Comparison of ENCODE assay signal across 24 cellular contexts in the genomic region with DNA sequence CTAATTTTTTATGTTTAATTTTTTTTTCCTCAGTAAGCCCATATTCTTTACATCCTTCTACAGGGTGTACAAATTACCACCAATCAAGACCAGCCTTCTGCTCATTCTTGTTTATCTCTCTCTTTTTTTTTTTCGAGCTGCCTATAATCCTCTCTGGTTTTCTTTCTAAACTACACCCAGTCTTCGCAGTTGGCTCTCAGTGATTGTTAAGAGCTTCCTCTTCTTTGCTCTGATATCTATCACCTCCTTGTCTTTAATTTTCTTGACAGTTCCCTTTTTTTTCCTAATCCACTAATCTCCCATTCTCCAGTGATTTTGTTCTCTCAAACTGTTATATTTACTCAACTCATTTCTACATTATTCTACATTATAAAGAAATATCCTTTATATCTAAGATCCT.
"Had no signal": no experiment of that assay in that cellular context is flagged by ENCODE, and none has a peak within 500 bp of the region (broad histone marks: within the 10 kb centered on the region; RNA-seq: fewer than 3 reads in every experiment).

No MANE protein-coding gene starts in this region.

- H3K4me1 Mint-ChIP-seq: naive B cell; neural progenitor cell; stimulated activated effector memory CD8-positive, alpha-beta T cell treated with anti-CD3 and anti-CD28 coated beads, Interleukin-12 subunit alpha, Interleukin-12 subunit beta, amount 100 ng/mL, for 72 hours had no signal

- H3K36me3 Mint-ChIP-seq: mesothelial cell of epicardium; naive B cell; natural killer cell treated with Interleukin-12 subunit alpha and Interleukin-12 subunit beta and Interleukin-15 and Interleukin-18, amount 100 ng/mL, for 72 hours; neural progenitor cell; stimulated activated effector memory CD8-positive, alpha-beta T cell treated with anti-CD3 and anti-CD28 coated beads, Interleukin-12 subunit alpha, Interleukin-12 subunit beta, amount 100 ng/mL, for 72 hours had no signal

- H3K4me1 ChIP-seq: esophagus squamous epithelium, lower lobe of right lung, neural progenitor cell, parathyroid adenoma, prostate gland, sigmoid colon, stomach, thyroid gland, vagina had no signal

- H3K27ac Mint-ChIP-seq: effector memory CD8-positive, alpha-beta T cell; mesothelial cell of epicardium; naive B cell; natural killer cell treated with Interleukin-12 subunit alpha and Interleukin-12 subunit beta and Interleukin-15 and Interleukin-18, amount 100 ng/mL, for 72 hours; neural progenitor cell; stimulated activated effector memory CD8-positive, alpha-beta T cell treated with anti-CD3 and anti-CD28 coated beads, Interleukin-12 subunit alpha, Interleukin-12 subunit beta, amount 100 ng/mL, for 72 hours had no signal

- H3K79me2 ChIP-seq: parathyroid adenoma had no signal

- H3K27me3 ChIP-seq: esophagus squamous epithelium, neural progenitor cell, right atrium auricular region, sigmoid colon, stomach, thyroid gland, vagina had no signal

- H3K4me3 ChIP-seq: esophagus squamous epithelium, lower lobe of right lung, mucosa of descending colon, neural progenitor cell, prostate gland, right atrium auricular region, sigmoid colon, stomach, thyroid gland, vagina had no signal

- DNase-seq: cortex of kidney; effector memory CD8-positive, alpha-beta T cell; erythroblast; esophagus squamous epithelium; hypothalamus; left ventricle myocardium superior; lower lobe of right lung; mucosa of descending colon; naive B cell; sigmoid colon; stimulated activated CD4-positive, alpha-beta T cell treated with anti-CD3 and anti-CD28 coated beads, Interleukin-2, amount 100 ng/mL, for 24 hours; stimulated activated CD4-positive, alpha-beta T cell treated with anti-CD3 and anti-CD28 coated beads, Interleukin-4, amount 100 ng/mL, for 24 hours; stimulated activated naive CD4-positive, alpha-beta T cell treated with Interleukin-2 at 50 U/mL for 16 hours; stomach; thyroid gland; trophoblast cell had no signal

- H2AFZ ChIP-seq: neural progenitor cell, parathyroid adenoma had no signal

- H3K9me3 Mint-ChIP-seq: effector memory CD8-positive, alpha-beta T cell; neural progenitor cell; stimulated activated effector memory CD8-positive, alpha-beta T cell treated with anti-CD3 and anti-CD28 coated beads, Interleukin-12 subunit alpha, Interleukin-12 subunit beta, amount 100 ng/mL, for 72 hours had no signal

- H3K36me3 ChIP-seq: esophagus squamous epithelium, lower lobe of right lung, neural progenitor cell, prostate gland, right atrium auricular region, sigmoid colon, stomach, thyroid gland, vagina had no signal

- H3K27ac ChIP-seq: esophagus squamous epithelium, lower lobe of right lung, neural progenitor cell, parathyroid adenoma, prostate gland, right atrium auricular region, sigmoid colon, stomach, thyroid gland, vagina had no signal

- H3K9me3 ChIP-seq: esophagus squamous epithelium, lower lobe of right lung, mucosa of descending colon, prostate gland, right atrium auricular region, sigmoid colon, stomach, thyroid gland, vagina had no signal

- H3K9ac ChIP-seq: neural progenitor cell, parathyroid adenoma had no signal

- H3K4me3 Mint-ChIP-seq: effector memory CD8-positive, alpha-beta T cell; mesothelial cell of epicardium; natural killer cell treated with Interleukin-12 subunit alpha and Interleukin-12 subunit beta and Interleukin-15 and Interleukin-18, amount 100 ng/mL, for 72 hours; neural progenitor cell; stimulated activated effector memory CD8-positive, alpha-beta T cell treated with anti-CD3 and anti-CD28 coated beads, Interleukin-12 subunit alpha, Interleukin-12 subunit beta, amount 100 ng/mL, for 72 hours had no signal

- ATAC-seq: effector memory CD8-positive, alpha-beta T cell; left ventricle myocardium superior; lower lobe of right lung; mucosa of descending colon; natural killer cell treated with Interleukin-12 subunit alpha and Interleukin-12 subunit beta and Interleukin-15 and Interleukin-18, amount 100 ng/mL, for 72 hours; stimulated activated effector memory CD8-positive, alpha-beta T cell treated with anti-CD3 and anti-CD28 coated beads, Interleukin-12 subunit alpha, Interleukin-12 subunit beta, amount 100 ng/mL, for 72 hours had no signal

- H3K4me2 ChIP-seq: neural progenitor cell had no signal
